13 cellular contexts compared by ENCODE assay signal in genomic region chr4:41427306-41427882, GRCh38.
DNase-seq lines count a peak whose midpoint lies in the region; ATAC-seq, FAIRE-seq and TF ChIP-seq lines count a peak whose summit lies in the region.
"Had no signal": no experiment of that assay in that cellular context is flagged by ENCODE, and none has a peak within 500 bp of the region (broad histone marks: within the 10 kb centered on the region; RNA-seq: fewer than 3 reads in every experiment).

No MANE protein-coding gene starts in this region.

- no peak overlapping the region for H2BK20ac ChIP-seq in H9 (ENCODE audit: low read depth, low read length, poor library complexity, severe bottlenecking)

- peaks cover 4% of the 10 kb centered on the region for H3K27me3 Mint-ChIP-seq in H9 (ENCODE audit: low read depth)

- H3K4ac ChIP-seq in H9 (ENCODE audit: low read depth, low read length), result no peak overlapping the region

- TF ChIP-seq CTCF in kidney (IDR thresholded peaks at IDR 0.05; ENCODE audit: borderline replicate concordance, extremely low read depth, insufficient read depth), result no peak
- no peak for TF ChIP-seq CTCF in psoas muscle (IDR thresholded peaks at IDR 0.05)
- TF ChIP-seq CTCF in H9 (conservative IDR thresholded peaks at IDR 0.05), result no peak

- H3K4me3 ChIP-seq in kidney (ENCODE audit: low read length in 2 of 2), result no peak overlapping the region
- no peak overlapping the region for H3K4me3 ChIP-seq in psoas muscle
- H3K4me3 ChIP-seq: GM23338, PC-9 had no signal

- H3T11ph ChIP-seq in H9 (ENCODE audit: low read length), result no peak overlapping the region

- no peak overlapping the region for H3K4me2 ChIP-seq in H9 (ENCODE audit: insufficient read depth, insufficient read length, low read length)
- H3K4me2 ChIP-seq: GM23338, PC-9 had no signal

- no peak overlapping the region for H2BK15ac ChIP-seq in H9 (ENCODE audit: low read depth, low read length)

- 60 to 74% (median 63%) methylated on average over 7 of the region's 7 CpGs for WGBS in psoas muscle, 3 donors
- WGBS in H9 (ENCODE audit: extremely low coverage, insufficient read length, low lambda C conversion rate), result no CpG with 5 or more reads among the region's 7 CpGs

- peak overlapping the region; percentile 3 for H3K27ac ChIP-seq in caudate nucleus (ENCODE audit: low read depth, low read length)
- peak overlapping the region in 1 of 2 donors; percentile 23 for H3K27ac ChIP-seq in kidney (ENCODE audit: low read depth in 2 of 2, low read length in 2 of 2)
- peak overlapping the region; percentile 66 for H3K27ac ChIP-seq in psoas muscle
- H3K27ac ChIP-seq in H9 (ENCODE audit: insufficient read length, low read depth, low read length), result no peak overlapping the region

- H3K14ac ChIP-seq in H9 (ENCODE audit: insufficient read depth, low read length), result no peak overlapping the region

- H4K91ac ChIP-seq in H9 (ENCODE audit: insufficient read length, low read depth, low read length), result no peak overlapping the region

- peak in 2 of 61 donors; percentile 7 to 11 for DNase-seq in caudate nucleus (lab: John Stamatoyannopoulos, UW)
- DNase-seq in kidney, result peak; percentile 57
- no peak for DNase-seq in psoas muscle
- DNase-seq in H9, result no peak
- DNase-seq in activated CD4-positive, alpha-beta T cell treated with anti-CD3 and anti-CD28 coated beads, Interleukin-2, amount 50 U/mL, for 48 hours, result no peak
- DNase-seq in activated T-cell treated with anti-CD3 and anti-CD28 coated beads, Interleukin-2, amount 50 U/mL, for 1 hour, result no peak
- no peak for DNase-seq in cerebellar cortex (ENCODE audit: low spot score)
- DNase-seq: activated CD4-positive, CD25-positive, alpha-beta regulatory T cell treated with anti-CD3 and anti-CD28 coated beads, Interleukin-2, amount 50 U/mL, for 72 hours; NCI-H1417 treated with DMSO at 0.1 percent for 48 hours; PC-9 had no signal

- H3K36me3 Mint-ChIP-seq in H9 (ENCODE audit: insufficient read depth in 1 of 3, low read depth in 3 of 3), result peaks cover 0 to 8% (median 5%) of the 10 kb centered on the region in 3 experiments; a peak in 4 of 7 replicates

- H3K18ac ChIP-seq in H9 (ENCODE audit: insufficient read length, low read depth, low read length), result no peak overlapping the region

- no peak overlapping the region for H4K8ac ChIP-seq in H9 (replicated peaks; ENCODE audit: insufficient read length, low read depth, low read length)

- H3K36me3 ChIP-seq in kidney (ENCODE audit: control insufficient read depth in 1 of 2, insufficient read depth in 2 of 2, low read length in 2 of 2), result no peaks in the 10 kb centered on the region
- no peaks in the 10 kb centered on the region for H3K36me3 ChIP-seq in psoas muscle (ENCODE audit: insufficient read depth in 1 of 2, low read depth in 1 of 2)

- H3K27ac Mint-ChIP-seq in H9, result peak overlapping the region in 1 of 3 experiments; percentile 82; a peak in 3 of 7 replicates
- H3K27ac Mint-ChIP-seq: GM23338; stimulated activated naive CD8-positive, alpha-beta T cell treated with anti-CD3 and anti-CD28 coated beads, Interleukin-15, Interleukin-2, amounts not matched to agents 100 ng/mL and 50 ng/mL, for 24 hours had no signal

- intact Hi-C loops in kidney (cut with DNase I), result no loop called here
- intact Hi-C loops in psoas muscle (cut with DNase I), result no loop called here

- H3K9ac ChIP-seq in kidney (ENCODE audit: low read length in 2 of 2) (no peak overlapping the region), H9 (ENCODE audit: extremely low read depth, insufficient read length, low read length) (no peak overlapping the region)

- FAIRE-seq in A204.1 (lab: Jason Lieb, UNC) (peak; percentile 95), kidney (lab: Jason Lieb, UNC) (peak; percentile 50)

- no peak overlapping the region for H2BK12ac ChIP-seq in H9 (ENCODE audit: insufficient read length, low read depth, low read length)

- no peak overlapping the region for H4K5ac ChIP-seq in H9 (ENCODE audit: insufficient read length, low read depth, low read length)

- H3K9me3 ChIP-seq in kidney (ENCODE audit: control insufficient read depth in 1 of 2, low read length in 2 of 2) (no peaks in the 10 kb centered on the region), psoas muscle (no peaks in the 10 kb centered on the region), H9 (ENCODE audit: control insufficient read depth, low read depth, low read length) (no peaks in the 10 kb centered on the region)

- no peaks in the 10 kb centered on the region for H3K79me2 ChIP-seq in H9 (ENCODE audit: insufficient read depth, low read length)

- H3K27me3 ChIP-seq in psoas muscle (ENCODE audit: insufficient read depth in 3 of 3, low read length in 2 of 3) (no peaks in the 10 kb centered on the region), H9 (ENCODE audit: insufficient read depth, low read length) (no peaks in the 10 kb centered on the region)

- no peak overlapping the region for H3K56ac ChIP-seq in H9 (ENCODE audit: insufficient read length, low read depth, low read length)

- no peaks in the 10 kb centered on the region for H3K79me1 ChIP-seq in H9 (ENCODE audit: insufficient read depth, low read depth, low read length, poor library complexity, severe bottlenecking)

- no peaks in the 10 kb centered on the region for H3K23me2 ChIP-seq in H9 (ENCODE audit: insufficient read length, low read depth, low read length, poor library complexity, severe bottlenecking)

- peak in 2 of 4 donors; percentile 26 to 31 for ATAC-seq in psoas muscle
- ATAC-seq: GM23338 had no signal

- H3K4me3 Mint-ChIP-seq in H9, result no peak overlapping the region
- H3K4me3 Mint-ChIP-seq: GM23338; stimulated activated naive CD8-positive, alpha-beta T cell treated with anti-CD3 and anti-CD28 coated beads, Interleukin-15, Interleukin-2, amounts not matched to agents 100 ng/mL and 50 ng/mL, for 24 hours had no signal

- no peak overlapping the region for H2AK5ac ChIP-seq in H9 (ENCODE audit: insufficient read length, low read length)

- H2AFZ ChIP-seq in H9 (ENCODE audit: low read length), result no peak overlapping the region
- H2AFZ ChIP-seq: GM23338, PC-9 had no signal

- no peaks in the 10 kb centered on the region for H4K20me1 ChIP-seq in H9 (ENCODE audit: control insufficient read depth, insufficient read depth, insufficient read length)

- H3K23ac ChIP-seq in H9 (ENCODE audit: insufficient read length, low read depth, low read length), result no peak overlapping the region

- H2BK120ac ChIP-seq in H9 (ENCODE audit: low read depth, low read length, poor library complexity, severe bottlenecking), result no peak overlapping the region

- H3K4me1 Mint-ChIP-seq in H9, result peaks cover 48 to 52% of the 10 kb centered on the region in 2 experiments

- peaks cover 3 to 6% of the 10 kb centered on the region in 2 experiments; a peak in 2 of 5 replicates for H3K9me3 Mint-ChIP-seq in H9

- H3K4me1 ChIP-seq in kidney (ENCODE audit: control insufficient read depth in 1 of 2, insufficient read depth in 1 of 2, low read depth in 1 of 2, low read length in 2 of 2) (peaks cover 18 to 30% of the 10 kb centered on the region in 2 donors), psoas muscle (peaks cover 47% of the 10 kb centered on the region), H9 (ENCODE audit: insufficient read depth, low read length) (peaks cover 8% of the 10 kb centered on the region)

- no peak overlapping the region for H2BK5ac ChIP-seq in H9 (ENCODE audit: insufficient read length, low read length)
